ENCODE assay signal across 24 cellular contexts in the genomic region with DNA sequence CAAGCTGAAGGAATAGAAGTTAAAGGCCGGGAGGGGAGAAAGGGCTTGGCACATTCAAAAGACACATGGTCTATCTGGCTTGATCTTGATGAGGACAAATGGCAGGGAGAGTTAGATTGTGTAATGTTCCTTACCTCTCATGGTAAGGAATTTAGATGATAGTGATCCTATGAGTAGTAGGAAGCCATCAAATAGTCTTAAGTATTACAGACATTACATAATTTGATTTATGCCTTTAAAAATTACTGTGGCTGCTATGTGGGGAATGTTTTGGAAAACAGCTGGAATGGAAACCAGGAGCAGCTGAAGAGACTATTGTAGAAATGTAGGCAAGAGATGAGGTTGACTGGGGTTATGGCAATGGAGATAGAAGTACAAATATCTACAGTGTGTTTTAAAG.
"Had no signal": no experiment of that assay in that cellular context is flagged by ENCODE, and none has a peak within 500 bp of the region (broad histone marks: within the 10 kb centered on the region; RNA-seq: fewer than 3 reads in every experiment).

No MANE protein-coding gene starts in this region.

- DNase-seq: activated B cell treated with CpG ODN at 0.5 μM for 24 hours; activated CD4-positive, alpha-beta memory T cell treated with anti-CD3 and anti-CD28 coated beads, Interleukin-2, amount 10 ng/mL, durations not matched to agents 7 days and 5 days; activated CD4-positive, alpha-beta T cell treated with anti-CD3 and anti-CD28 coated beads for 4 hours; activated CD8-positive, alpha-beta memory T cell treated with anti-CD3 and anti-CD28 coated beads, Interleukin-2, amount 10 ng/mL, durations not matched to agents 7 days and 5 days; activated naive CD4-positive, alpha-beta T cell; activated naive CD8-positive, alpha-beta T cell treated with anti-CD3 and anti-CD28 coated beads for 36 hours; activated T-cell treated with anti-CD3 and anti-CD28 coated beads, Interleukin-2, amount 50 U/mL, for 1 hour; caudate nucleus; dorsolateral prefrontal cortex; immature natural killer cell; kidney glomerular epithelial cell; left ventricle myocardium inferior; mesenchymal stem cell; mucosa of descending colon; naive thymus-derived CD8-positive, alpha-beta T cell; ovary; right lobe of liver; stimulated activated CD4-positive, alpha-beta T cell treated with anti-CD3 and anti-CD28 coated beads, Interleukin-4, amount 100 ng/mL, for 4 hours; T-helper 1 cell; T-helper 9 cell; upper lobe of right lung had no signal

- H3K4me3 ChIP-seq: dorsolateral prefrontal cortex, left ventricle myocardium inferior, mucosa of descending colon, ovary, right lobe of liver, thoracic aorta, upper lobe of right lung had no signal

- ATAC-seq: activated CD8-positive, alpha-beta memory T cell treated with anti-CD3 and anti-CD28 coated beads, Interleukin-2, amount 10 ng/mL, durations not matched to agents 7 days and 5 days; activated T-helper 17 cell treated with anti-CD3 and anti-CD28 coated beads, Interleukin-2, amount 50 U/mL, for 72 hours; mucosa of descending colon; naive thymus-derived CD8-positive, alpha-beta T cell; stimulated activated memory B cell treated with anti-CD40 and anti-IgM and Interleukin-4, amounts not matched to agents 10 μg/mL and 1 μg/mL and 100 μg/mL, for 72 hours; upper lobe of right lung had no signal
